Comparison of ENCODE assay signal across 9 cellular contexts in genomic region chr9:8542537-8542936, GRCh38.
"Had no signal": no experiment of that assay in that cellular context is flagged by ENCODE, and none has a peak within 500 bp of the region (broad histone marks: within the 10 kb centered on the region; RNA-seq: fewer than 3 reads in every experiment).

No MANE protein-coding gene starts in this region.

- DNase-seq: GM23248, GOT3, H9, HCEC 1CT, KBM-7 had no signal

- H3K27ac ChIP-seq: GM23248, HL-60 had no signal

- H3K4me3 ChIP-seq: GM23248 had no signal

- H3K4me1 Mint-ChIP-seq: IgD-negative memory B cell had no signal

- H3K36me3 Mint-ChIP-seq: IgD-negative memory B cell had no signal

- FAIRE-seq: H54, HepG2 had no signal

- H3K27me3 Mint-ChIP-seq: IgD-negative memory B cell had no signal

- H3K4me3 Mint-ChIP-seq: H9, IgD-negative memory B cell had no signal

- H3K9ac ChIP-seq: GM23248 had no signal

- H3K27ac Mint-ChIP-seq: H9, IgD-negative memory B cell had no signal

- ATAC-seq: HepG2 had no signal

- H2AFZ ChIP-seq: GM23248 had no signal
